Comparison of ENCODE assay signal across 23 cellular contexts in genomic region chr15:22883196-22883595, GRCh38.
"Had no signal": no experiment of that assay in that cellular context is flagged by ENCODE, and none has a peak within 500 bp of the region (broad histone marks: within the 10 kb centered on the region; RNA-seq: fewer than 3 reads in every experiment).

No MANE protein-coding gene starts in this region.

- DNase-seq: colonic mucosa; cortex of kidney; dermis blood vessel endothelial cell; effector CD4-positive, alpha-beta T cell; effector CD8-positive, alpha-beta T cell; effector memory CD4-positive, alpha-beta T cell; effector memory CD8-positive, alpha-beta T cell; endodermal cell; erythroblast; esophagus squamous epithelium; foreskin fibroblast; foreskin keratinocyte; foreskin melanocyte; gastrocnemius medialis; glutamatergic neuron; heart left ventricle; heart right ventricle had no signal

- ATAC-seq: effector memory CD8-positive, alpha-beta T cell; esophagus mucosa; foreskin keratinocyte; gastrocnemius medialis; gastroesophageal sphincter; heart left ventricle; heart right ventricle had no signal

- H3K4me3 ChIP-seq: colonic mucosa, coronary artery, dorsolateral prefrontal cortex, esophagus muscularis mucosa, esophagus squamous epithelium, gastrocnemius medialis, gastroesophageal sphincter, heart left ventricle, heart right ventricle had no signal

- H3K27ac ChIP-seq: colonic mucosa, coronary artery, dorsolateral prefrontal cortex, epithelial cell of prostate, esophagus muscularis mucosa, esophagus squamous epithelium, foreskin keratinocyte, gastrocnemius medialis, gastroesophageal sphincter, heart left ventricle, heart right ventricle had no signal

- H3K9me3 ChIP-seq: colonic mucosa, esophagus muscularis mucosa, esophagus squamous epithelium, gastrocnemius medialis, gastroesophageal sphincter, heart left ventricle, heart right ventricle had no signal

- H3K36me3 ChIP-seq: colonic mucosa had no signal

- H3K4me1 ChIP-seq: esophagus muscularis mucosa, esophagus squamous epithelium, gastroesophageal sphincter had no signal

- H3K27me3 ChIP-seq: colonic mucosa, dorsolateral prefrontal cortex, esophagus muscularis mucosa, esophagus squamous epithelium, foreskin keratinocyte, gastrocnemius medialis, gastroesophageal sphincter, heart left ventricle, heart right ventricle had no signal
